In genomic region chr16:84497836-84498610, GRCh38 we compare ENCODE assay signal across 19 cellular contexts.
"Had no signal": no experiment of that assay in that cellular context is flagged by ENCODE, and none has a peak within 500 bp of the region (broad histone marks: within the 10 kb centered on the region; RNA-seq: fewer than 3 reads in every experiment).

No MANE protein-coding gene starts in this region.

- H3K4me3 Mint-ChIP-seq: activated CD8-positive, alpha-beta T cell treated with anti-CD3 and anti-CD28 coated beads, Interleukin-2, amount 10 ng/mL, durations not matched to agents 7 days and 5 days; activated naive CD8-positive, alpha-beta T cell treated with anti-CD3 and anti-CD28 coated beads, Interleukin-2, amount 50 U/mL, for 24 hours; memory B cell; nephron progenitor cell; stimulated activated naive B cell treated with anti-CD40 and anti-IgM and Interleukin-4, amounts not matched to agents 10 μg/mL and 1 μg/mL and 100 μg/mL, for 72 hours had no signal

- H3K27ac ChIP-seq: sigmoid colon, thoracic aorta had no signal

- H3K4me3 ChIP-seq: sigmoid colon, smooth muscle cell, thoracic aorta had no signal

- H3K27ac Mint-ChIP-seq: activated CD8-positive, alpha-beta T cell treated with anti-CD3 and anti-CD28 coated beads, Interleukin-2, amount 10 ng/mL, durations not matched to agents 7 days and 5 days; activated naive CD8-positive, alpha-beta T cell treated with anti-CD3 and anti-CD28 coated beads, Interleukin-2, amount 50 U/mL, for 24 hours; memory B cell; nephron progenitor cell; stimulated activated naive B cell treated with anti-CD40 and anti-IgM and Interleukin-4, amounts not matched to agents 10 μg/mL and 1 μg/mL and 100 μg/mL, for 72 hours had no signal

- DNase-seq: activated CD4-positive, alpha-beta T cell treated with anti-CD3 and anti-CD28 coated beads for 1 hour; activated CD4-positive, alpha-beta T cell treated with anti-CD3 and anti-CD28 coated beads, Interleukin-2, amount 50 U/mL, for 1 hour; activated CD8-positive, alpha-beta T cell treated with anti-CD3 and anti-CD28 coated beads, Interleukin-2, amount 10 ng/mL, durations not matched to agents 7 days and 5 days; activated naive CD4-positive, alpha-beta T cell treated with anti-CD3 and anti-CD28 coated beads, Interleukin-2, amount 50 U/mL, for 16 hours; activated naive CD8-positive, alpha-beta T cell treated with anti-CD3 and anti-CD28 coated beads, Interleukin-2, amount 50 U/mL, for 24 hours; dermis blood vessel endothelial cell; effector CD8-positive, alpha-beta T cell; foreskin melanocyte; hippocampal formation; nephron progenitor cell; nucleus accumbens; sigmoid colon; stimulated activated CD4-positive, alpha-beta T cell treated with anti-CD3 and anti-CD28 coated beads, Interleukin-2, amount 100 ng/mL, for 48 hours; stimulated activated naive B cell treated with anti-CD40 and anti-IgM and Interleukin-4, amounts not matched to agents 10 μg/mL and 1 μg/mL and 100 μg/mL, for 72 hours; T-helper 9 cell had no signal

- ATAC-seq: activated CD8-positive, alpha-beta T cell treated with anti-CD3 and anti-CD28 coated beads, Interleukin-2, amount 10 ng/mL, durations not matched to agents 7 days and 5 days; activated naive CD8-positive, alpha-beta T cell treated with anti-CD3 and anti-CD28 coated beads, Interleukin-2, amount 50 U/mL, for 24 hours; esophagus mucosa; stimulated activated naive B cell treated with anti-CD40 and anti-IgM and Interleukin-4, amounts not matched to agents 10 μg/mL and 1 μg/mL and 100 μg/mL, for 72 hours had no signal

- H3K27me3 Mint-ChIP-seq: activated naive CD8-positive, alpha-beta T cell treated with anti-CD3 and anti-CD28 coated beads, Interleukin-2, amount 50 U/mL, for 24 hours; memory B cell; stimulated activated naive B cell treated with anti-CD40 and anti-IgM and Interleukin-4, amounts not matched to agents 10 μg/mL and 1 μg/mL and 100 μg/mL, for 72 hours had no signal
